ENCODE assay signal across 16 cellular contexts in genomic region chr21:26405071-26405470, GRCh38.
DNase-seq lines count a peak whose midpoint lies in the region; ATAC-seq, FAIRE-seq and TF ChIP-seq lines count a peak whose summit lies in the region.
"Had no signal": no experiment of that assay in that cellular context is flagged by ENCODE, and none has a peak within 500 bp of the region (broad histone marks: within the 10 kb centered on the region; RNA-seq: fewer than 3 reads in every experiment).

No MANE protein-coding gene starts in this region.

- FAIRE-seq in RCC 7860 (lab: Jason Lieb, UNC), result no peak
- FAIRE-seq: HepG2, islet of Langerhans, TTC549 had no signal

- peak overlapping the region; percentile 88 for H3K4me2 ChIP-seq in osteoblast (ENCODE audit: insufficient read depth, low read length)

- no peak overlapping the region for H3K27ac ChIP-seq in osteoblast (ENCODE audit: low read depth, low read length)
- H3K27ac ChIP-seq: coronary artery had no signal

- ATAC-seq in GM21390 (IDR thresholded peaks at IDR 0.05; ENCODE audit: unreplicated experiment), result no peak

- H3K4me1 ChIP-seq in osteoblast (ENCODE audit: insufficient read depth, low read length), result peaks cover 19% of the 10 kb centered on the region

- no peaks in the 10 kb centered on the region for H3K27me3 ChIP-seq in osteoblast (ENCODE audit: insufficient read depth, low read length)
- H3K27me3 ChIP-seq: sigmoid colon had no signal

- TF ChIP-seq CTCF in osteoblast (IDR thresholded peaks at IDR 0.05; ENCODE audit: extremely low read depth, low read depth, low read length), result no peak

- H3K4me3 ChIP-seq in osteoblast (ENCODE audit: insufficient read depth, low read length), result no peak overlapping the region
- H3K4me3 ChIP-seq: coronary artery, sigmoid colon had no signal

- no peaks in the 10 kb centered on the region for H4K20me1 ChIP-seq in osteoblast (ENCODE audit: insufficient read depth, low read length)

- H2AFZ ChIP-seq in osteoblast (ENCODE audit: low read length), result peak overlapping the region; percentile 28

- no peaks in the 10 kb centered on the region for H3K36me3 ChIP-seq in osteoblast (ENCODE audit: insufficient read depth, low read length)
- H3K36me3 ChIP-seq: sigmoid colon had no signal

- H3K79me2 ChIP-seq in osteoblast (ENCODE audit: insufficient read depth, low read length), result no peaks in the 10 kb centered on the region

- no peaks in the 10 kb centered on the region for H3K9me3 ChIP-seq in osteoblast (ENCODE audit: low read depth, low read length)
- H3K9me3 ChIP-seq: sigmoid colon had no signal

- DNase-seq in EL, result peak; percentile 66
- DNase-seq in RCC 7860 (ENCODE audit: low spot score), result peak; percentile 21
- peak; percentile 15 for DNase-seq in fibroblast of peridontal ligament (ENCODE audit: extremely low read depth)
- no peak for DNase-seq in osteoblast (ENCODE audit: insufficient read length, low spot score, missing footprints)
- DNase-seq in stimulated activated naive CD4-positive, alpha-beta T cell (lab: John Stamatoyannopoulos, UW), result no peak
- no peak for DNase-seq in NK-92 treated with Interleukin-12 subunit alpha and Interleukin-12 subunit beta, amount 100 ng/mL, for 24 hours (lab: John Stamatoyannopoulos, UW)
- no peak for DNase-seq in T-helper 2 cell
- DNase-seq: naive thymus-derived CD4-positive, alpha-beta T cell; NCI-H1417 treated with DMSO at 0.1 percent for 48 hours; NCI-H510A treated with DMSO at 0.1 percent for 48 hours; sigmoid colon had no signal

Comparison
In these comparisons a context has a peak if more than half of its experiments do, and no peak if none do; other contexts are left out.
1. DNase-seq: peak in EL (single experiment), RCC 7860 (single experiment) and fibroblast of peridontal ligament (single experiment); none in osteoblast (single experiment), stimulated activated naive CD4-positive, alpha-beta T cell (0 of 6), NK-92 treated with Interleukin-12 subunit alpha and Interleukin-12 subunit beta, amount 100 ng/mL, for 24 hours (single experiment) and T-helper 2 cell (0 of 5).